Comparison of ENCODE assay signal across 1 cellular context in genomic region chr3:125496701-125497100, GRCh38.
TF ChIP-seq lines count a peak whose summit lies in the region.

No MANE protein-coding gene starts in this region.

TF ChIP-seq in K562, 482 proteins besides CTCF, POLR2A, EP300 and RAD21 (continued from another document and continues in another):
- TF ChIP-seq, protein P1, sequence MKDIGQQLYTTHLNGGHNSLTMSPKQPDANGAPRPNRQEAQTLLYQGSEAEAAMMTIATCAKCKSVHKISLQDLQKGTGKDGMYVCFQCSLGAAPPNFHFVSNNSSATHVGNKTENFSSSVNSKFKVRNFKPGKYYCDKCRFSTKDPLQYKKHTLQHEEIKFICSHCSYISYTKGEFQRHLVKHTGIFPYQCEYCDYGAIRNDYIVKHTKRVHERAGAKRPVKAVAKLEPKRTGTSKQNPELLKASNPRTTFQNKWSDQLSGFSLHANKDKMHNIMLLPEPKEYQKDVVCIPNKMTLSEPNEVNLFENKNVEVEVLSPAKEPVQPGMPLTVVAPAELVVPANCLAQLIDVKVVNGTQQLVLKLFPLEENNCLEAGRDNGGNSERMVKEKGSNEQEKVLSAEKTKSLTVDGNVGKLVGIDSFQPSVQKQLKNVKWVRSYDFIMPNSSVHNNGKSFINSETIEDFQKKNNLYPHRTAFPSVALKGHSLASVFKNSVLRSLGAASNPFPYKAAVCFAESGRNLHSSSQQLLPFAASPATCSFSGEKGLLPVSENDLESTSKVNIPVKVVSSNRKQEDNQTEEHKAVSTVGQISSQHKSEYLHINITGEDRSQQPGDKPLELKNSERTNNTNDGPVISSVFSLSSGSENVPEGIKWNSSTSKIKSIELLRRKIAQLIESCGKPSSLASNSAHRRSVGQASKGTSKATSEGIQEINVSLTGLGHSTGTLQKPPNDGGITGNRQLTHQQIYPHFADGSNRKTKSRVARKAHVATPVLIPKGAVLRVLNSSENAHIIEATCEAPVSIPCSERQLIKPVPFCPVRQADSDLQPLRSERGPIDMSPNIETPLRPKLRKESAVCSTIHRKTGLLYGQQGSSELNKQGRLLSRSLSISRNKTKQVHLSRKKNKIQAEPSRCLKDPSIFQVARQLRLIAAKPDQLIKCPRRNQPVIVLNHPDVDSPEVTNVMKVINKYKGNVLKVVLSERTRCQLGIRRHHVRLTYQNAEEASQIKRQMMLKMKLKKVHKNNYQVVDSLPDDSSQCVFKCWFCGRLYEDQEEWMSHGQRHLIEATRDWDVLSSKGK (CRISPR knock-in tag; IDR thresholded peaks at IDR 0.05): no peak
- TF ChIP-seq MCM5 (IDR thresholded peaks at IDR 0.05; ENCODE audit: low read depth): no peak
- no peak for TF ChIP-seq UBTF (IDR thresholded peaks at IDR 0.05; ENCODE audit: borderline replicate concordance in 1 of 2, low read depth in 2 of 2, low read length in 2 of 2)
- TF ChIP-seq HNRNPLL (IDR thresholded peaks at IDR 0.05; ENCODE audit: low read depth, low read length, poor library complexity, severe bottlenecking): no peak
- no peak for TF ChIP-seq KLF6 (CRISPR knock-in tag; IDR thresholded peaks at IDR 0.05; ENCODE audit: borderline replicate concordance)
- TF ChIP-seq ZNF121 (CRISPR knock-in tag; conservative IDR thresholded peaks at IDR 0.05): no peak
- TF ChIP-seq GABPB1 (CRISPR knock-in tag; IDR thresholded peaks at IDR 0.05): no peak
- TF ChIP-seq NFATC3 (IDR thresholded peaks at IDR 0.05): no peak
- TF ChIP-seq ZNF3 (CRISPR knock-in tag; IDR thresholded peaks at IDR 0.05): no peak
- peak; percentile 84 for TF ChIP-seq EHMT2 (IDR thresholded peaks at IDR 0.05)
- no peak for TF ChIP-seq CHD7 (IDR thresholded peaks at IDR 0.05; ENCODE audit: low read depth, low read length)
- peak; percentile 40; the same call in 1 of the 2 replicates for TF ChIP-seq NBN (IDR thresholded peaks at IDR 0.05; ENCODE audit: low read depth)
- TF ChIP-seq, protein P2, sequence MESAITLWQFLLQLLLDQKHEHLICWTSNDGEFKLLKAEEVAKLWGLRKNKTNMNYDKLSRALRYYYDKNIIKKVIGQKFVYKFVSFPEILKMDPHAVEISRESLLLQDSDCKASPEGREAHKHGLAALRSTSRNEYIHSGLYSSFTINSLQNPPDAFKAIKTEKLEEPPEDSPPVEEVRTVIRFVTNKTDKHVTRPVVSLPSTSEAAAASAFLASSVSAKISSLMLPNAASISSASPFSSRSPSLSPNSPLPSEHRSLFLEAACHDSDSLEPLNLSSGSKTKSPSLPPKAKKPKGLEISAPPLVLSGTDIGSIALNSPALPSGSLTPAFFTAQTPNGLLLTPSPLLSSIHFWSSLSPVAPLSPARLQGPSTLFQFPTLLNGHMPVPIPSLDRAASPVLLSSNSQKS (CRISPR knock-in tag; IDR thresholded peaks at IDR 0.05): no peak
- TF ChIP-seq MCM2 (IDR thresholded peaks at IDR 0.05; ENCODE audit: low read depth): no peak
- no peak for TF ChIP-seq HES1 (IDR thresholded peaks at IDR 0.05; ENCODE audit: low read depth)
- TF ChIP-seq ZNF324 (CRISPR knock-in tag; IDR thresholded peaks at IDR 0.05): no peak
- TF ChIP-seq KLF1 (tag; IDR thresholded peaks at IDR 0.05): no peak
- TF ChIP-seq, protein P3, sequence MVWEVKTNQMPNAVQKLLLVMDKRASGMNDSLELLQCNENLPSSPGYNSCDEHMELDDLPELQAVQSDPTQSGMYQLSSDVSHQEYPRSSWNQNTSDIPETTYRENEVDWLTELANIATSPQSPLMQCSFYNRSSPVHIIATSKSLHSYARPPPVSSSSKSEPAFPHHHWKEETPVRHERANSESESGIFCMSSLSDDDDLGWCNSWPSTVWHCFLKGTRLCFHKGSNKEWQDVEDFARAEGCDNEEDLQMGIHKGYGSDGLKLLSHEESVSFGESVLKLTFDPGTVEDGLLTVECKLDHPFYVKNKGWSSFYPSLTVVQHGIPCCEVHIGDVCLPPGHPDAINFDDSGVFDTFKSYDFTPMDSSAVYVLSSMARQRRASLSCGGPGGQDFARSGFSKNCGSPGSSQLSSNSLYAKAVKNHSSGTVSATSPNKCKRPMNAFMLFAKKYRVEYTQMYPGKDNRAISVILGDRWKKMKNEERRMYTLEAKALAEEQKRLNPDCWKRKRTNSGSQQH (CRISPR knock-in tag; IDR thresholded peaks at IDR 0.05): no peak
- peak; percentile 48; the same call in 1 of the 2 replicates for TF ChIP-seq SMARCE1 (IDR thresholded peaks at IDR 0.05)
- peak; percentile 29; the same call in 1 of the 2 replicates for TF ChIP-seq MAFF (IDR thresholded peaks at IDR 0.05; ENCODE audit: low read length)
- TF ChIP-seq PHF21A (IDR thresholded peaks at IDR 0.05; ENCODE audit: borderline replicate concordance, low read depth): no peak
- TF ChIP-seq ZEB2 (IDR thresholded peaks at IDR 0.05): no peak
- peak; percentile 37 for TF ChIP-seq ARID1B (IDR thresholded peaks at IDR 0.05)
- peak; percentile 65; the same call in 1 of the 2 replicates for TF ChIP-seq SMARCA4 (IDR thresholded peaks at IDR 0.05)
- TF ChIP-seq ZNF395 (CRISPR knock-in tag; IDR thresholded peaks at IDR 0.05): no peak
- no peak for TF ChIP-seq HDAC8 (tag; IDR thresholded peaks at IDR 0.05)
